14 cellular contexts compared by ENCODE assay signal in the genomic region with DNA sequence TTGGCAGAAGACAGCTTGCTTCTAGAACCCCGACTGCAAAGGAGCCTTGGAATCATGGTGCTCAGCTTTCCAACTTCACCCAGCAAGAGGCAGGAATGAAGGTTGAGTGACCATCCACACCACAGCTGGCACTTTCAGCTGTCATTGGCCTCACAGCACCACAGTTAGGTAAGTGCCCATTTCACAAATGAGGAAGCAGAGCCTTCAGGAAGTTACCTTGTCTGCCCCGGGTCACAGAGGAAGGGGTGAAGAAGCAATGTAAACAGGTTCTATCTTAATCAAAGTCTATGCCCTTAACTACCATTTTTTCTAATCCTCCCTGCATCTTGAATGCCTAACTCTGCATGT.
DNase-seq lines count a peak whose midpoint lies in the region; ATAC-seq and TF ChIP-seq lines count a peak whose summit lies in the region.
"Had no signal": no experiment of that assay in that cellular context is flagged by ENCODE, and none has a peak within 500 bp of the region (broad histone marks: within the 10 kb centered on the region; RNA-seq: fewer than 3 reads in every experiment).

No MANE protein-coding gene starts in this region.

- H4K91ac ChIP-seq in H9 (ENCODE audit: insufficient read length, low read depth, low read length), result no peak overlapping the region

- no peak overlapping the region for H4K8ac ChIP-seq in H9 (replicated peaks; ENCODE audit: insufficient read length, low read depth, low read length)

- no peak overlapping the region for H3K4me3 Mint-ChIP-seq in CD8-positive, alpha-beta T cell
- H3K4me3 Mint-ChIP-seq in H9, result no peak overlapping the region
- H3K4me3 Mint-ChIP-seq: activated naive CD4-positive, alpha-beta T cell treated with anti-CD3 and anti-CD28 coated beads, Interleukin-2, amount 50 U/mL, for 24 hours; effector memory CD8-positive, alpha-beta T cell; IgD-negative memory B cell had no signal

- TF ChIP-seq CTCF in CD8-positive, alpha-beta T cell (IDR thresholded peaks at IDR 0.05), result no peak
- TF ChIP-seq CTCF in H9 (conservative IDR thresholded peaks at IDR 0.05), result no peak
- TF ChIP-seq CTCF in VCaP (conservative IDR thresholded peaks at IDR 0.05), result no peak
- no peak for TF ChIP-seq CTCF in osteoblast (IDR thresholded peaks at IDR 0.05; ENCODE audit: extremely low read depth, low read depth, low read length)
- TF ChIP-seq CTCF in tibial nerve (IDR thresholded peaks at IDR 0.05), result no peak

- H3K36me3 Mint-ChIP-seq in CD8-positive, alpha-beta T cell, result no peaks in the 10 kb centered on the region
- H3K36me3 Mint-ChIP-seq in H9 (ENCODE audit: insufficient read depth in 1 of 3, low read depth in 3 of 3), result no peaks in the 10 kb centered on the region
- H3K36me3 Mint-ChIP-seq: activated naive CD4-positive, alpha-beta T cell treated with anti-CD3 and anti-CD28 coated beads, Interleukin-2, amount 50 U/mL, for 24 hours had no signal

- DNase-seq in CD8-positive, alpha-beta T cell, result no peak
- DNase-seq in H9 (no peak), myocyte (ENCODE audit: low read depth) (peak; percentile 75), osteoblast (ENCODE audit: insufficient read length, low spot score, missing footprints) (no peak), tibial nerve (ENCODE audit: low spot score in 2 of 2) (no peak), HCEC 1CT (no peak)
- DNase-seq: activated CD4-positive, alpha-beta T cell treated with anti-CD3 and anti-CD28 coated beads for 48 hours; effector memory CD8-positive, alpha-beta T cell; T-helper 2 cell had no signal

- POLR2A ChIA-PET in CD8-positive, alpha-beta T cell (lab: Charles Lee), result no interaction called here

- no peaks in the 10 kb centered on the region for H3K27me3 ChIP-seq in CD8-positive, alpha-beta T cell (ENCODE audit: insufficient read depth, low read length)
- H3K27me3 ChIP-seq in H9 (ENCODE audit: insufficient read depth, low read length) (no peaks in the 10 kb centered on the region), osteoblast (ENCODE audit: insufficient read depth, low read length) (no peaks in the 10 kb centered on the region), tibial nerve (no peaks in the 10 kb centered on the region)

- no peak overlapping the region for H3K56ac ChIP-seq in H9 (ENCODE audit: insufficient read length, low read depth, low read length)

- H3K27ac ChIP-seq in CD8-positive, alpha-beta T cell (ENCODE audit: low read depth, low read length), result no peak overlapping the region
- H3K27ac ChIP-seq in H9 (ENCODE audit: insufficient read length, low read depth, low read length), result no peak overlapping the region
- H3K27ac ChIP-seq in VCaP, result peak overlapping the region; percentile 11; the same call in 1 of the 2 replicates
- H3K27ac ChIP-seq in osteoblast (ENCODE audit: low read depth, low read length), result no peak overlapping the region
- H3K27ac ChIP-seq in tibial nerve, result peak overlapping the region in 2 of 4 donors; percentile 8 to 57

- no peak overlapping the region for H2AK5ac ChIP-seq in H9 (ENCODE audit: insufficient read length, low read length)

- WGBS in H9 (ENCODE audit: extremely low coverage, insufficient read length, low lambda C conversion rate), result no CpG with 5 or more reads among the region's 2 CpGs
- 65 to 69% methylated on average over 2 of the region's 2 CpGs for WGBS in tibial nerve, 2 donors

- H3K4me2 ChIP-seq in H9 (ENCODE audit: insufficient read depth, insufficient read length, low read length), result no peak overlapping the region
- H3K4me2 ChIP-seq in osteoblast (ENCODE audit: insufficient read depth, low read length), result no peak overlapping the region

- H3T11ph ChIP-seq in H9 (ENCODE audit: low read length), result no peak overlapping the region

- no peak overlapping the region for H3K23ac ChIP-seq in H9 (ENCODE audit: insufficient read length, low read depth, low read length)

- TF ChIP-seq POLR2A in tibial nerve (IDR thresholded peaks at IDR 0.05), result no peak

- no peak overlapping the region for H2BK5ac ChIP-seq in H9 (ENCODE audit: insufficient read length, low read length)

- no peak overlapping the region for H3K9ac ChIP-seq in H9 (ENCODE audit: extremely low read depth, insufficient read length, low read length)

- no peak overlapping the region for H3K4me3 ChIP-seq in CD8-positive, alpha-beta T cell (ENCODE audit: low read depth, low read length)
- H3K4me3 ChIP-seq in osteoblast (ENCODE audit: insufficient read depth, low read length), result no peak overlapping the region
- no peak overlapping the region for H3K4me3 ChIP-seq in tibial nerve
- H3K4me3 ChIP-seq: lung had no signal

- no peaks in the 10 kb centered on the region for H3K79me1 ChIP-seq in H9 (ENCODE audit: insufficient read depth, low read depth, low read length, poor library complexity, severe bottlenecking)

- H3K18ac ChIP-seq in H9 (ENCODE audit: insufficient read length, low read depth, low read length), result no peak overlapping the region

- H3K27me3 Mint-ChIP-seq in CD8-positive, alpha-beta T cell (ENCODE audit: low read depth), result no peaks in the 10 kb centered on the region
- no peaks in the 10 kb centered on the region for H3K27me3 Mint-ChIP-seq in H9 (ENCODE audit: low read depth)
- H3K27me3 Mint-ChIP-seq: activated naive CD4-positive, alpha-beta T cell treated with anti-CD3 and anti-CD28 coated beads, Interleukin-2, amount 50 U/mL, for 24 hours had no signal

- no peak for TF ChIP-seq EP300 in tibial nerve (IDR thresholded peaks at IDR 0.05)

- no peaks in the 10 kb centered on the region for H3K23me2 ChIP-seq in H9 (ENCODE audit: insufficient read length, low read depth, low read length, poor library complexity, severe bottlenecking)

- H3K79me2 ChIP-seq in H9 (ENCODE audit: insufficient read depth, low read length), result no peaks in the 10 kb centered on the region
- no peaks in the 10 kb centered on the region for H3K79me2 ChIP-seq in osteoblast (ENCODE audit: insufficient read depth, low read length)

- H4K5ac ChIP-seq in H9 (ENCODE audit: insufficient read length, low read depth, low read length), result no peak overlapping the region

- H2BK15ac ChIP-seq in H9 (ENCODE audit: low read depth, low read length), result no peak overlapping the region

- no peak overlapping the region for H3K14ac ChIP-seq in H9 (ENCODE audit: insufficient read depth, low read length)

- H4K20me1 ChIP-seq in H9 (ENCODE audit: control insufficient read depth, insufficient read depth, insufficient read length) (no peaks in the 10 kb centered on the region), osteoblast (ENCODE audit: insufficient read depth, low read length) (no peaks in the 10 kb centered on the region)

- intact Hi-C loops in CD8-positive, alpha-beta T cell (cut with DNase I, micrococcal nuclease), result no loop called here

- ATAC-seq in CD8-positive, alpha-beta T cell, result no peak
- no peak for ATAC-seq in GM21619 (IDR thresholded peaks at IDR 0.05; ENCODE audit: unreplicated experiment)

- no peak overlapping the region for H2BK20ac ChIP-seq in H9 (ENCODE audit: low read depth, low read length, poor library complexity, severe bottlenecking)

- H3K36me3 ChIP-seq in CD8-positive, alpha-beta T cell (ENCODE audit: insufficient read depth, low read length), result no peaks in the 10 kb centered on the region
- H3K36me3 ChIP-seq in osteoblast (ENCODE audit: insufficient read depth, low read length) (no peaks in the 10 kb centered on the region), tibial nerve (no peaks in the 10 kb centered on the region)

- no peaks in the 10 kb centered on the region for H3K9me3 Mint-ChIP-seq in CD8-positive, alpha-beta T cell
- no peaks in the 10 kb centered on the region; a peak in 1 of 5 replicates for H3K9me3 Mint-ChIP-seq in H9
- H3K9me3 Mint-ChIP-seq: activated naive CD4-positive, alpha-beta T cell treated with anti-CD3 and anti-CD28 coated beads, Interleukin-2, amount 50 U/mL, for 24 hours; effector memory CD8-positive, alpha-beta T cell had no signal

- peak overlapping the region; percentile 25 for H3K27ac Mint-ChIP-seq in CD8-positive, alpha-beta T cell
- H3K27ac Mint-ChIP-seq in H9, result peak overlapping the region in 2 of 3 experiments; percentile 26 to 47; a peak in 3 of 7 replicates
- H3K27ac Mint-ChIP-seq: activated naive CD4-positive, alpha-beta T cell treated with anti-CD3 and anti-CD28 coated beads, Interleukin-2, amount 50 U/mL, for 24 hours; effector memory CD8-positive, alpha-beta T cell; IgD-negative memory B cell had no signal

- H2BK12ac ChIP-seq in H9 (ENCODE audit: insufficient read length, low read depth, low read length), result no peak overlapping the region

- H3K4me1 ChIP-seq in CD8-positive, alpha-beta T cell (ENCODE audit: insufficient read depth, low read length), result peaks cover 11% of the 10 kb centered on the region
- H3K4me1 ChIP-seq in H9 (ENCODE audit: insufficient read depth, low read length) (no peaks in the 10 kb centered on the region), osteoblast (ENCODE audit: insufficient read depth, low read length) (no peaks in the 10 kb centered on the region), tibial nerve (peaks cover 0 to 17% (median 6%) of the 10 kb centered on the region in 4 donors)

- H2AFZ ChIP-seq in H9 (ENCODE audit: low read length) (no peak overlapping the region), osteoblast (ENCODE audit: low read length) (no peak overlapping the region)

- no peak overlapping the region for H3K4ac ChIP-seq in H9 (ENCODE audit: low read depth, low read length)

- H3K4me1 Mint-ChIP-seq in CD8-positive, alpha-beta T cell (ENCODE audit: low read depth), result peaks cover 16% of the 10 kb centered on the region
- H3K4me1 Mint-ChIP-seq in H9, result peaks cover 9 to 17% of the 10 kb centered on the region in 2 experiments

- H3K9me3 ChIP-seq in CD8-positive, alpha-beta T cell (ENCODE audit: low read length), result no peaks in the 10 kb centered on the region
- H3K9me3 ChIP-seq in H9 (ENCODE audit: control insufficient read depth, low read depth, low read length) (no peaks in the 10 kb centered on the region), osteoblast (ENCODE audit: low read depth, low read length) (no peaks in the 10 kb centered on the region), tibial nerve (no peaks in the 10 kb centered on the region)

- CTCF ChIA-PET in CD8-positive, alpha-beta T cell (lab: Charles Lee), result interaction anchor here (0.9 kb wide), 1 partner anchor 161 kb away, joined by 3 read pairs; no protein-coding TSS in a partner anchor

- H2BK120ac ChIP-seq in H9 (ENCODE audit: low read depth, low read length, poor library complexity, severe bottlenecking), result no peak overlapping the region
